In genomic region chrX:72120798-72121197, GRCh38 we compare ENCODE assay signal across 9 cellular contexts. TPM values are rescaled to one million over a fixed set of nuclear protein-coding genes. Genes with fewer than 3 reads are reported as not detected.
DNase-seq lines count a peak whose midpoint lies in the region; ATAC-seq and TF ChIP-seq lines count a peak whose summit lies in the region.
"Had no signal": no experiment of that assay in that cellular context is flagged by ENCODE, and none has a peak within 500 bp of the region (broad histone marks: within the 10 kb centered on the region; RNA-seq: fewer than 3 reads in every experiment).

No MANE protein-coding gene starts in this region.

- no peaks in the 10 kb centered on the region for H3K9me3 Mint-ChIP-seq in activated CD4-positive, alpha-beta T cell treated with anti-CD3 and anti-CD28 coated beads, Interleukin-2, amount 10 ng/mL, durations not matched to agents 7 days and 5 days

- POLR2A ChIA-PET in activated CD4-positive, alpha-beta T cell treated with anti-CD3 and anti-CD28 coated beads, Interleukin-2, amount 10 ng/mL, durations not matched to agents 7 days and 5 days (lab: Charles Lee): no interaction called here

- ATAC-seq in GM18517 (IDR thresholded peaks at IDR 0.05; ENCODE audit: unreplicated experiment): no peak

- no peaks in the 10 kb centered on the region for H3K36me3 Mint-ChIP-seq in activated CD4-positive, alpha-beta T cell treated with anti-CD3 and anti-CD28 coated beads, Interleukin-2, amount 10 ng/mL, durations not matched to agents 7 days and 5 days (ENCODE audit: low read depth)

- peak overlapping the region; percentile 40 to 75 for H3K27ac ChIP-seq in breast epithelium
- H3K27ac ChIP-seq in transverse colon: peak overlapping the region; percentile 54 to 76 (median 70)
- H3K27ac ChIP-seq: SK-N-MC had no signal

- TF ChIP-seq CTCF in breast epithelium (IDR thresholded peaks at IDR 0.05) (no peak), transverse colon (IDR thresholded peaks at IDR 0.05) (no peak)

- H3K36me3 ChIP-seq in breast epithelium (no peaks in the 10 kb centered on the region), transverse colon (no peaks in the 10 kb centered on the region)

- in situ Hi-C loops in transverse colon (cut with MboI; ENCODE audit: low pct_ligation_motif_present in 1 of 4, low pct_unique_long_range_greater_than_20kb in 1 of 4, low sequenced_read_pairs in 3 of 4): loop anchor here in 2 of 4 donors (10.0 kb wide), 2 partner anchors 96 to 116 kb away; no protein-coding TSS in a partner anchor

- H3K27ac Mint-ChIP-seq in activated CD4-positive, alpha-beta T cell treated with anti-CD3 and anti-CD28 coated beads, Interleukin-2, amount 10 ng/mL, durations not matched to agents 7 days and 5 days: peak overlapping the region; percentile 83

- intact Hi-C loops in breast epithelium (cut with DNase I; ENCODE audit: low total_unique reads): loop anchor here (10.0 kb wide), 1 partner anchor 76 kb away; no protein-coding TSS in a partner anchor
- intact Hi-C loops in transverse colon (cut with DNase I; ENCODE audit: low total_unique reads): no loop called here

- peaks cover 0 to 39% of the 10 kb centered on the region in 2 donors for H3K27me3 ChIP-seq in breast epithelium
- H3K27me3 ChIP-seq in transverse colon: no peaks in the 10 kb centered on the region

- H3K27me3 Mint-ChIP-seq in activated CD4-positive, alpha-beta T cell treated with anti-CD3 and anti-CD28 coated beads, Interleukin-2, amount 10 ng/mL, durations not matched to agents 7 days and 5 days: peaks cover 31% of the 10 kb centered on the region

- no peak for DNase-seq in activated CD4-positive, alpha-beta T cell treated with anti-CD3 and anti-CD28 coated beads, Interleukin-2, amount 10 ng/mL, durations not matched to agents 7 days and 5 days
- DNase-seq in activated CD4-positive, alpha-beta T cell treated with anti-CD3 and anti-CD28 coated beads, Interleukin-2, amount 50 U/mL, for 48 hours: no peak
- DNase-seq in breast epithelium (ENCODE audit: low spot score in 2 of 2) (no peak), medulla oblongata (ENCODE audit: extremely low spot score) (peak; percentile 14), transverse colon (no peak), AML-193 (lab: John Stamatoyannopoulos, UW) (no peak), erythroblast (lab: John Stamatoyannopoulos, UW) (no peak)

- H3K4me1 ChIP-seq in breast epithelium: no peaks in the 10 kb centered on the region
- peaks cover 3 to 26% (median 8%) of the 10 kb centered on the region in 4 donors for H3K4me1 ChIP-seq in transverse colon

- H3K4me1 Mint-ChIP-seq in activated CD4-positive, alpha-beta T cell treated with anti-CD3 and anti-CD28 coated beads, Interleukin-2, amount 10 ng/mL, durations not matched to agents 7 days and 5 days: peaks cover 30% of the 10 kb centered on the region

- no peak overlapping the region for H3K4me3 Mint-ChIP-seq in activated CD4-positive, alpha-beta T cell treated with anti-CD3 and anti-CD28 coated beads, Interleukin-2, amount 10 ng/mL, durations not matched to agents 7 days and 5 days

- WGBS in transverse colon (ENCODE audit: low coverage in 1 of 2), 2 donors: 80% methylated on average over 6 of the region's 6 CpGs; no CpG with 5 or more reads in 1 of the 2 donors

- no peak for TF ChIP-seq EP300 in transverse colon (IDR thresholded peaks at IDR 0.05; ENCODE audit: low read depth)

- CTCF ChIA-PET in activated CD4-positive, alpha-beta T cell treated with anti-CD3 and anti-CD28 coated beads, Interleukin-2, amount 10 ng/mL, durations not matched to agents 7 days and 5 days (lab: Charles Lee): interaction anchor here (1.0 to 2.3 kb wide), 2 partner anchors 16 to 103 kb away, joined by 3 to 6 read pairs; no protein-coding TSS in a partner anchor

- TF ChIP-seq POLR2A in breast epithelium (IDR thresholded peaks at IDR 0.05) (no peak), transverse colon (IDR thresholded peaks at IDR 0.05) (no peak), erythroblast (IDR thresholded peaks at IDR 0.05; ENCODE audit: low read length) (no peak)

- H3K9me3 ChIP-seq in breast epithelium (no peaks in the 10 kb centered on the region), transverse colon (no peaks in the 10 kb centered on the region)

- H3K4me3 ChIP-seq in breast epithelium: no peak overlapping the region
- no peak overlapping the region for H3K4me3 ChIP-seq in transverse colon
- H3K4me3 ChIP-seq: SK-N-MC had no signal

RNA-seq across cellular contexts. Expression of gene RTL5, which starts 10.9 kb away (rescaled TPM):
- under 1 TPM; 0.07 to 0.15 TPM for total RNA-seq in activated CD4-positive, alpha-beta T cell treated with anti-CD3 and anti-CD28 coated beads, Interleukin-2, amount 10 ng/mL, durations not matched to agents 7 days and 5 days
- total RNA-seq in breast epithelium: 1 to 10 TPM; 3.3 to 5.0 (median 5.0) TPM
- total RNA-seq in transverse colon: 1 to 10 TPM; 1.3 to 6.0 (median 2.5) TPM
